Comparison of ENCODE assay signal across 9 cellular contexts in genomic region chr6:125792172-125792571, GRCh38. TPM values are rescaled to one million over a fixed set of nuclear protein-coding genes. Genes with fewer than 3 reads are reported as not detected.
DNase-seq lines count a peak whose midpoint lies in the region; ATAC-seq, FAIRE-seq and TF ChIP-seq lines count a peak whose summit lies in the region.
"Had no signal": no experiment of that assay in that cellular context is flagged by ENCODE, and none has a peak within 500 bp of the region (broad histone marks: within the 10 kb centered on the region; RNA-seq: fewer than 3 reads in every experiment).

No MANE protein-coding gene starts in this region.

- H3K9me3 Mint-ChIP-seq in CD4-positive, alpha-beta T cell: no peaks in the 10 kb centered on the region
- H3K9me3 Mint-ChIP-seq in IgD-negative memory B cell (no peaks in the 10 kb centered on the region), nephron progenitor cell (no peaks in the 10 kb centered on the region)
- no peaks in the 10 kb centered on the region for H3K9me3 Mint-ChIP-seq in central memory CD8-positive, alpha-beta T cell

- DNase-seq in CD4-positive, alpha-beta T cell: no peak
- DNase-seq in central memory CD8-positive, alpha-beta T cell (ENCODE audit: low spot score in 2 of 2): no peak
- no peak for DNase-seq in nephron progenitor cell
- no peak for DNase-seq in effector memory CD4-positive, alpha-beta T cell
- no peak for DNase-seq in RCC 7860 (ENCODE audit: low spot score)
- DNase-seq in central memory CD4-positive, alpha-beta T cell: no peak
- no peak for DNase-seq in A172 (ENCODE audit: low spot score)
- DNase-seq: occipital lobe had no signal

- FAIRE-seq in RCC 7860 (lab: Jason Lieb, UNC): no peak

- H3K27ac Mint-ChIP-seq in CD4-positive, alpha-beta T cell: peak overlapping the region; percentile 91
- H3K27ac Mint-ChIP-seq in IgD-negative memory B cell: peak overlapping the region in 1 of 3 donors; percentile 64
- H3K27ac Mint-ChIP-seq in central memory CD8-positive, alpha-beta T cell (ENCODE audit: low read depth): no peak overlapping the region
- H3K27ac Mint-ChIP-seq in nephron progenitor cell: no peak overlapping the region

- peaks cover 19% of the 10 kb centered on the region for H3K36me3 Mint-ChIP-seq in CD4-positive, alpha-beta T cell (ENCODE audit: low read depth)
- H3K36me3 Mint-ChIP-seq in IgD-negative memory B cell: peaks cover 3% of the 10 kb centered on the region
- H3K36me3 Mint-ChIP-seq in central memory CD8-positive, alpha-beta T cell (ENCODE audit: insufficient read depth): peaks cover 15% of the 10 kb centered on the region
- no peaks in the 10 kb centered on the region for H3K36me3 Mint-ChIP-seq in nephron progenitor cell (ENCODE audit: low read depth)

- TF ChIP-seq CTCF in CD4-positive, alpha-beta T cell (IDR thresholded peaks at IDR 0.05): no peak
- no peak for TF ChIP-seq CTCF in nephron progenitor cell (IDR thresholded peaks at IDR 0.05)

- H3K27ac ChIP-seq in CD4-positive, alpha-beta T cell (ENCODE audit: low read depth, low read length): no peak overlapping the region
- H3K27ac ChIP-seq in effector memory CD4-positive, alpha-beta T cell (ENCODE audit: insufficient read depth, low read length, poor library complexity, severe bottlenecking): no peak overlapping the region

- no peak for ATAC-seq in CD4-positive, alpha-beta T cell (ENCODE audit: poor library complexity)
- no peak for ATAC-seq in central memory CD8-positive, alpha-beta T cell (replicated peaks; ENCODE audit: extremely low read depth, poor library complexity, severe bottlenecking)

- H3K4me1 Mint-ChIP-seq in CD4-positive, alpha-beta T cell (ENCODE audit: low read depth): peaks cover 69% of the 10 kb centered on the region
- H3K4me1 Mint-ChIP-seq in IgD-negative memory B cell (peaks cover 35 to 54% (median 37%) of the 10 kb centered on the region in 3 donors), nephron progenitor cell (peaks cover 39% of the 10 kb centered on the region)
- H3K4me1 Mint-ChIP-seq in central memory CD8-positive, alpha-beta T cell: peaks cover 50% of the 10 kb centered on the region

- POLR2A ChIA-PET in CD4-positive, alpha-beta T cell (lab: Charles Lee): interaction anchor here (0.7 to 4.7 kb wide), 11 partner anchors 9 to 490 kb away, joined by 4 to 528 read pairs (median 15); partner anchors contain the start of genes HDDC2, HINT3 and TRMT11

- peak overlapping the region; percentile 93 for H3K4me3 Mint-ChIP-seq in CD4-positive, alpha-beta T cell
- H3K4me3 Mint-ChIP-seq in IgD-negative memory B cell (peak overlapping the region; percentile 87 to 98 (median 94)), nephron progenitor cell (peak overlapping the region; percentile 89)
- peak overlapping the region; percentile 95 for H3K4me3 Mint-ChIP-seq in central memory CD8-positive, alpha-beta T cell

- intact Hi-C loops in CD4-positive, alpha-beta T cell (cut with DNase I, micrococcal nuclease): loop anchor here (1.0 to 5.0 kb wide), 2 partner anchors 125 to 165 kb away; no protein-coding TSS in a partner anchor

- H3K27me3 Mint-ChIP-seq in CD4-positive, alpha-beta T cell: no peaks in the 10 kb centered on the region
- H3K27me3 Mint-ChIP-seq in IgD-negative memory B cell (no peaks in the 10 kb centered on the region), nephron progenitor cell (ENCODE audit: low read depth, poor library complexity) (peaks cover 6% of the 10 kb centered on the region)
- H3K27me3 Mint-ChIP-seq in central memory CD8-positive, alpha-beta T cell: no peaks in the 10 kb centered on the region

- H3K9me3 ChIP-seq in CD4-positive, alpha-beta T cell (ENCODE audit: control insufficient read depth, low read length): no peaks in the 10 kb centered on the region
- no peaks in the 10 kb centered on the region for H3K9me3 ChIP-seq in effector memory CD4-positive, alpha-beta T cell (ENCODE audit: control insufficient read depth, low read length)

- no peak overlapping the region for H3K4me3 ChIP-seq in effector memory CD4-positive, alpha-beta T cell (ENCODE audit: insufficient read depth, low read depth, low read length, poor library complexity, severe bottlenecking)

- CTCF ChIA-PET in CD4-positive, alpha-beta T cell (lab: Charles Lee): interaction anchor here (0.6 to 3.8 kb wide), 12 partner anchors 11 to 1474 kb away, joined by 3 to 72 read pairs (median 4); partner anchors contain the start of genes HDDC2, HINT3 and RNF146

- no peaks in the 10 kb centered on the region for H3K27me3 ChIP-seq in CD4-positive, alpha-beta T cell (ENCODE audit: control insufficient read depth, insufficient read depth, low read length)
- H3K27me3 ChIP-seq in effector memory CD4-positive, alpha-beta T cell (replicated peaks; ENCODE audit: control insufficient read depth, insufficient read depth, low read length, poor library complexity, severe bottlenecking): no peaks in the 10 kb centered on the region

- peaks cover 29% of the 10 kb centered on the region for H3K4me1 ChIP-seq in effector memory CD4-positive, alpha-beta T cell (ENCODE audit: control insufficient read depth, insufficient read depth, low read length, poor library complexity, severe bottlenecking)

- no peaks in the 10 kb centered on the region for H3K36me3 ChIP-seq in effector memory CD4-positive, alpha-beta T cell (ENCODE audit: control insufficient read depth, insufficient read depth, low read length)

RNA-seq across cellular contexts. Expression of gene NCOA7, which starts 1.4 kb away (rescaled TPM):
- total RNA-seq in CD4-positive, alpha-beta T cell: 10 to 100 TPM; 34.6 to 35.7 TPM
- polyA plus RNA-seq in IgD-negative memory B cell: 35.6 TPM
- 5.9 and 9.9 TPM in 2 replicates for total RNA-seq in A172 (2014; rRNA removed; shearing (Covaris generic))

RNA-seq across cellular contexts. Expression of gene HEY2, which starts 42.7 kb away (rescaled TPM):
- under 1 TPM; 0.08 to 0.30 TPM for total RNA-seq in CD4-positive, alpha-beta T cell
- 0.30 TPM for polyA plus RNA-seq in IgD-negative memory B cell
- total RNA-seq in A172 (2014; rRNA removed; shearing (Covaris generic)): not detected in 2 replicates
